Comparison of ENCODE assay signal across 1 cellular context in the genomic region with DNA sequence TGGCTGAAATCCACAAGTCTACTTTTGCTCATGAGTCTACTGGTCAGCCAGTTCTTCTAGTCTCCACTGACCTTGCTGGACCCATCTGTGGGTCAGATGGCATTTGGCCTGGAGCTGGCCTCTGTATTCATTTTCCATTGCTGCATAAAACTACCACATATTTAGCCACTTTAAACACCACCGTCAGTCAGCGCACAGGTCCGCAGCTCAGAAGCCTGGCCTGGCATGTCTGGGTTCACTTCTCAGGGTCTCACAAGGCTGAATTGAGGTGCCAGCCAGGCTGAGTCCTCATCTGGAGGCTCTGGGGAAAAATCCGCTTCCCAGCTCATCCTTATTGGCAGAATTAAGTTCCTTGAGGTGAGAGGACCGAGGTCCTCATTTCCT.
TF ChIP-seq lines count a peak whose summit lies in the region.

No MANE protein-coding gene starts in this region.

TF ChIP-seq in WTC11, 78 proteins besides CTCF, POLR2A, EP300 and RAD21 (continued from another document):
- TF ChIP-seq, protein P1, sequence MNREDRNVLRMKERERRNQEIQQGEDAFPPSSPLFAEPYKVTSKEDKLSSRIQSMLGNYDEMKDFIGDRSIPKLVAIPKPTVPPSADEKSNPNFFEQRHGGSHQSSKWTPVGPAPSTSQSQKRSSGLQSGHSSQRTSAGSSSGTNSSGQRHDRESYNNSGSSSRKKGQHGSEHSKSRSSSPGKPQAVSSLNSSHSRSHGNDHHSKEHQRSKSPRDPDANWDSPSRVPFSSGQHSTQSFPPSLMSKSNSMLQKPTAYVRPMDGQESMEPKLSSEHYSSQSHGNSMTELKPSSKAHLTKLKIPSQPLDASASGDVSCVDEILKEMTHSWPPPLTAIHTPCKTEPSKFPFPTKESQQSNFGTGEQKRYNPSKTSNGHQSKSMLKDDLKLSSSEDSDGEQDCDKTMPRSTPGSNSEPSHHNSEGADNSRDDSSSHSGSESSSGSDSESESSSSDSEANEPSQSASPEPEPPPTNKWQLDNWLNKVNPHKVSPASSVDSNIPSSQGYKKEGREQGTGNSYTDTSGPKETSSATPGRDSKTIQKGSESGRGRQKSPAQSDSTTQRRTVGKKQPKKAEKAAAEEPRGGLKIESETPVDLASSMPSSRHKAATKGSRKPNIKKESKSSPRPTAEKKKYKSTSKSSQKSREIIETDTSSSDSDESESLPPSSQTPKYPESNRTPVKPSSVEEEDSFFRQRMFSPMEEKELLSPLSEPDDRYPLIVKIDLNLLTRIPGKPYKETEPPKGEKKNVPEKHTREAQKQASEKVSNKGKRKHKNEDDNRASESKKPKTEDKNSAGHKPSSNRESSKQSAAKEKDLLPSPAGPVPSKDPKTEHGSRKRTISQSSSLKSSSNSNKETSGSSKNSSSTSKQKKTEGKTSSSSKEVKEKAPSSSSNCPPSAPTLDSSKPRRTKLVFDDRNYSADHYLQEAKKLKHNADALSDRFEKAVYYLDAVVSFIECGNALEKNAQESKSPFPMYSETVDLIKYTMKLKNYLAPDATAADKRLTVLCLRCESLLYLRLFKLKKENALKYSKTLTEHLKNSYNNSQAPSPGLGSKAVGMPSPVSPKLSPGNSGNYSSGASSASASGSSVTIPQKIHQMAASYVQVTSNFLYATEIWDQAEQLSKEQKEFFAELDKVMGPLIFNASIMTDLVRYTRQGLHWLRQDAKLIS (CRISPR knock-in tag; IDR thresholded peaks at IDR 0.05; ENCODE audit: borderline replicate concordance): no peak
- TF ChIP-seq PRDM15 (CRISPR knock-in tag; IDR thresholded peaks at IDR 0.05) (no peak), CDX4 (CRISPR knock-in tag; IDR thresholded peaks at IDR 0.05; ENCODE audit: borderline replicate concordance) (no peak), E2F5 (CRISPR knock-in tag; IDR thresholded peaks at IDR 0.05) (no peak), MYBL2 (CRISPR knock-in tag; IDR thresholded peaks at IDR 0.05) (no peak)
TF ChIP-seq in WTC11: peak in this region for 0.
